16 cellular contexts compared by ENCODE assay signal in genomic region chr2:191053256-191053655, GRCh38. TPM values are rescaled to one million over a fixed set of nuclear protein-coding genes. Genes with fewer than 3 reads are reported as not detected.
DNase-seq lines count a peak whose midpoint lies in the region; ATAC-seq and TF ChIP-seq lines count a peak whose summit lies in the region.
"Had no signal": no experiment of that assay in that cellular context is flagged by ENCODE, and none has a peak within 500 bp of the region (broad histone marks: within the 10 kb centered on the region; RNA-seq: fewer than 3 reads in every experiment).

No MANE protein-coding gene starts in this region.

- CTCF ChIA-PET in activated CD8-positive, alpha-beta T cell treated with anti-CD3 and anti-CD28 coated beads, Interleukin-2, amount 10 ng/mL, durations not matched to agents 7 days and 5 days (lab: Charles Lee), result interaction anchor here (0.8 to 23.8 kb wide), 30 partner anchors 11 to 469 kb away, joined by 3 to 1116 read pairs (median 6); partner anchors contain the start of gene STAT4
- CTCF ChIA-PET in activated CD8-positive, alpha-beta T cell treated with anti-CD3 and anti-CD28 coated beads for 36 hours (lab: Charles Lee), result interaction anchor here (0.8 to 16.6 kb wide), 32 partner anchors 11 to 468 kb away, joined by 3 to 643 read pairs (median 7); partner anchors contain the start of genes STAT1 and STAT4

- no peak for ATAC-seq in activated CD8-positive, alpha-beta T cell treated with anti-CD3 and anti-CD28 coated beads, Interleukin-2, amount 10 ng/mL, durations not matched to agents 7 days and 5 days
- ATAC-seq in activated CD8-positive, alpha-beta T cell treated with anti-CD3 and anti-CD28 coated beads for 36 hours, result no peak
- ATAC-seq in natural killer cell treated with Interleukin-12 subunit alpha and Interleukin-12 subunit beta and Interleukin-15 and Interleukin-18, amount 100 ng/mL, for 72 hours, result no peak
- no peak for ATAC-seq in natural killer cell
- ATAC-seq in right lobe of liver, result peak; percentile 42 to 44 (median 42)
- ATAC-seq: GM23338 had no signal

- no peak for TF ChIP-seq CTCF in activated CD8-positive, alpha-beta T cell treated with anti-CD3 and anti-CD28 coated beads for 36 hours (IDR thresholded peaks at IDR 0.05)
- TF ChIP-seq CTCF in natural killer cell (IDR thresholded peaks at IDR 0.05) (no peak), right lobe of liver (IDR thresholded peaks at IDR 0.05) (no peak)

- H3K27me3 ChIP-seq in right lobe of liver, result no peaks in the 10 kb centered on the region
- H3K27me3 ChIP-seq: BLaER1 had no signal

- no peaks in the 10 kb centered on the region for H3K9me3 ChIP-seq in right lobe of liver
- H3K9me3 ChIP-seq: BLaER1 had no signal

- no peak overlapping the region for H3K4me3 ChIP-seq in right lobe of liver
- H3K4me3 ChIP-seq: BLaER1, GM23338 had no signal

- peaks cover 35% of the 10 kb centered on the region for H3K36me3 Mint-ChIP-seq in activated CD8-positive, alpha-beta T cell treated with anti-CD3 and anti-CD28 coated beads, Interleukin-2, amount 10 ng/mL, durations not matched to agents 7 days and 5 days (ENCODE audit: low read depth)
- peaks cover 23% of the 10 kb centered on the region for H3K36me3 Mint-ChIP-seq in activated CD8-positive, alpha-beta T cell treated with anti-CD3 and anti-CD28 coated beads for 36 hours (ENCODE audit: low read depth)
- H3K36me3 Mint-ChIP-seq in natural killer cell treated with Interleukin-12 subunit alpha and Interleukin-12 subunit beta and Interleukin-15 and Interleukin-18, amount 100 ng/mL, for 72 hours, result peaks cover 11% of the 10 kb centered on the region
- H3K36me3 Mint-ChIP-seq in natural killer cell, result no peaks in the 10 kb centered on the region
- H3K36me3 Mint-ChIP-seq: IgD-negative memory B cell had no signal

- peaks cover 30% of the 10 kb centered on the region for H3K4me1 Mint-ChIP-seq in activated CD8-positive, alpha-beta T cell treated with anti-CD3 and anti-CD28 coated beads, Interleukin-2, amount 10 ng/mL, durations not matched to agents 7 days and 5 days (ENCODE audit: low read depth)
- H3K4me1 Mint-ChIP-seq in activated CD8-positive, alpha-beta T cell treated with anti-CD3 and anti-CD28 coated beads for 36 hours (ENCODE audit: low read depth), result peaks cover 27% of the 10 kb centered on the region
- H3K4me1 Mint-ChIP-seq in natural killer cell treated with Interleukin-12 subunit alpha and Interleukin-12 subunit beta and Interleukin-15 and Interleukin-18, amount 100 ng/mL, for 72 hours (ENCODE audit: low read depth in 2 of 2), result peaks cover 16 to 37% of the 10 kb centered on the region in 2 donors
- peaks cover 29 to 35% of the 10 kb centered on the region in 2 donors for H3K4me1 Mint-ChIP-seq in natural killer cell
- H3K4me1 Mint-ChIP-seq: GM23338 had no signal

- H3K36me3 ChIP-seq in right lobe of liver, result no peaks in the 10 kb centered on the region
- H3K36me3 ChIP-seq: BLaER1 had no signal

- no peak for DNase-seq in activated CD8-positive, alpha-beta T cell treated with anti-CD3 and anti-CD28 coated beads, Interleukin-2, amount 10 ng/mL, durations not matched to agents 7 days and 5 days
- no peak for DNase-seq in activated CD8-positive, alpha-beta T cell treated with anti-CD3 and anti-CD28 coated beads for 36 hours
- DNase-seq in natural killer cell treated with Interleukin-12 subunit alpha and Interleukin-12 subunit beta and Interleukin-15 and Interleukin-18, amount 100 ng/mL, for 72 hours (ENCODE audit: low spot score), result no peak
- no peak for DNase-seq in natural killer cell
- DNase-seq in right lobe of liver, result no peak
- no peak for DNase-seq in stimulated activated CD4-positive, alpha-beta T cell treated with anti-CD3 and anti-CD28 coated beads, Interleukin-2, amount 100 ng/mL, for 24 hours
- no peak for DNase-seq in DMS79 (lab: John Stamatoyannopoulos, UW)
- DNase-seq: AML-193; CD4-positive, alpha-beta T cell; DMS79 treated with DMSO at 0.1 percent for 48 hours; GDM1; H9 had no signal

- no peak for TF ChIP-seq POLR2A in right lobe of liver (IDR thresholded peaks at IDR 0.05)

- H3K9me3 Mint-ChIP-seq in activated CD8-positive, alpha-beta T cell treated with anti-CD3 and anti-CD28 coated beads, Interleukin-2, amount 10 ng/mL, durations not matched to agents 7 days and 5 days (ENCODE audit: insufficient read depth), result no peaks in the 10 kb centered on the region
- H3K9me3 Mint-ChIP-seq in activated CD8-positive, alpha-beta T cell treated with anti-CD3 and anti-CD28 coated beads for 36 hours, result no peaks in the 10 kb centered on the region
- H3K9me3 Mint-ChIP-seq in natural killer cell treated with Interleukin-12 subunit alpha and Interleukin-12 subunit beta and Interleukin-15 and Interleukin-18, amount 100 ng/mL, for 72 hours, result no peaks in the 10 kb centered on the region
- no peaks in the 10 kb centered on the region for H3K9me3 Mint-ChIP-seq in natural killer cell
- H3K9me3 Mint-ChIP-seq: CD4-positive, alpha-beta T cell; GM23338; H9; IgD-negative memory B cell had no signal

- peaks cover 0 to 28% (median 9%) of the 10 kb centered on the region in 4 donors for H3K4me1 ChIP-seq in right lobe of liver

- H3K4me3 Mint-ChIP-seq in activated CD8-positive, alpha-beta T cell treated with anti-CD3 and anti-CD28 coated beads, Interleukin-2, amount 10 ng/mL, durations not matched to agents 7 days and 5 days, result no peak overlapping the region
- H3K4me3 Mint-ChIP-seq in activated CD8-positive, alpha-beta T cell treated with anti-CD3 and anti-CD28 coated beads for 36 hours, result no peak overlapping the region
- peak overlapping the region; percentile 41 for H3K4me3 Mint-ChIP-seq in natural killer cell treated with Interleukin-12 subunit alpha and Interleukin-12 subunit beta and Interleukin-15 and Interleukin-18, amount 100 ng/mL, for 72 hours
- H3K4me3 Mint-ChIP-seq in natural killer cell, result no peak overlapping the region
- H3K4me3 Mint-ChIP-seq: CD4-positive, alpha-beta T cell; GM23338; H9; IgD-negative memory B cell had no signal

- intact Hi-C loops in activated CD8-positive, alpha-beta T cell treated with anti-CD3 and anti-CD28 coated beads for 36 hours (cut with micrococcal nuclease), result loop anchor here (10.0 kb wide), 1 partner anchor 472 kb away; no protein-coding TSS in a partner anchor
- intact Hi-C loops in natural killer cell (cut with micrococcal nuclease), result no loop called here
- intact Hi-C loops in right lobe of liver (cut with DNase I), result loop anchor here (5.0 to 10.0 kb wide), 2 partner anchors 102 to 469 kb away; partner anchors contain the start of gene STAT4 (in 1 of the 2)

- POLR2A ChIA-PET in activated CD8-positive, alpha-beta T cell treated with anti-CD3 and anti-CD28 coated beads, Interleukin-2, amount 10 ng/mL, durations not matched to agents 7 days and 5 days (lab: Charles Lee), result interaction anchor here (1.1 to 4.0 kb wide), 3 partner anchors 13 to 102 kb away, joined by 3 to 27 read pairs (median 23); partner anchors contain the start of gene STAT4
- POLR2A ChIA-PET in activated CD8-positive, alpha-beta T cell treated with anti-CD3 and anti-CD28 coated beads for 36 hours (lab: Charles Lee), result interaction anchor here (0.6 to 3.4 kb wide), 5 partner anchors 9 to 177 kb away, joined by 3 to 19 read pairs (median 4); no protein-coding TSS in a partner anchor

- no peaks in the 10 kb centered on the region for H3K27me3 Mint-ChIP-seq in activated CD8-positive, alpha-beta T cell treated with anti-CD3 and anti-CD28 coated beads, Interleukin-2, amount 10 ng/mL, durations not matched to agents 7 days and 5 days (ENCODE audit: low read depth)
- H3K27me3 Mint-ChIP-seq in activated CD8-positive, alpha-beta T cell treated with anti-CD3 and anti-CD28 coated beads for 36 hours, result no peaks in the 10 kb centered on the region
- H3K27me3 Mint-ChIP-seq in natural killer cell treated with Interleukin-12 subunit alpha and Interleukin-12 subunit beta and Interleukin-15 and Interleukin-18, amount 100 ng/mL, for 72 hours, result no peaks in the 10 kb centered on the region
- no peaks in the 10 kb centered on the region for H3K27me3 Mint-ChIP-seq in natural killer cell (ENCODE audit: low read depth in 2 of 2)
- H3K27me3 Mint-ChIP-seq: CD4-positive, alpha-beta T cell had no signal

- no peak overlapping the region for H3K27ac ChIP-seq in right lobe of liver
- H3K27ac ChIP-seq: 22Rv1, BLaER1 had no signal

- 22% methylated on average over 6 of the region's 6 CpGs for WGBS in right lobe of liver (ENCODE audit: insufficient coverage, low coverage, low lambda C conversion rate, missing lambda C conversion rate)

- peak overlapping the region; percentile 3 for H3K27ac Mint-ChIP-seq in activated CD8-positive, alpha-beta T cell treated with anti-CD3 and anti-CD28 coated beads, Interleukin-2, amount 10 ng/mL, durations not matched to agents 7 days and 5 days
- no peak overlapping the region for H3K27ac Mint-ChIP-seq in activated CD8-positive, alpha-beta T cell treated with anti-CD3 and anti-CD28 coated beads for 36 hours
- no peak overlapping the region for H3K27ac Mint-ChIP-seq in natural killer cell treated with Interleukin-12 subunit alpha and Interleukin-12 subunit beta and Interleukin-15 and Interleukin-18, amount 100 ng/mL, for 72 hours
- no peak overlapping the region for H3K27ac Mint-ChIP-seq in natural killer cell
- H3K27ac Mint-ChIP-seq: CD4-positive, alpha-beta T cell; GM23338; H9; IgD-negative memory B cell had no signal

RNA-seq across cellular contexts. Expression of gene STAT1, which starts 39.3 kb away (rescaled TPM):
- 100 to 1,000 TPM; 472 to 473 TPM for total RNA-seq in activated CD8-positive, alpha-beta T cell treated with anti-CD3 and anti-CD28 coated beads, Interleukin-2, amount 10 ng/mL, durations not matched to agents 7 days and 5 days
- total RNA-seq in activated CD8-positive, alpha-beta T cell treated with anti-CD3 and anti-CD28 coated beads for 36 hours, result 100 to 1,000 TPM; 293 to 311 TPM
- 100 to 1,000 TPM; 145 to 252 TPM for total RNA-seq in natural killer cell treated with Interleukin-12 subunit alpha and Interleukin-12 subunit beta and Interleukin-15 and Interleukin-18, amount 100 ng/mL, for 72 hours
- 10 to 100 TPM; 49.1 to 91.6 (median 86.2) TPM for total RNA-seq in natural killer cell
- total RNA-seq in right lobe of liver, result 10 to 100 TPM; 28.9 to 72.3 (median 48.5) TPM

Comparison
In these comparisons a context has a peak if more than half of its experiments do, and no peak if none do; other contexts are left out.
1. ATAC-seq: peak in right lobe of liver (4 of 4); none in activated CD8-positive, alpha-beta T cell treated with anti-CD3 and anti-CD28 coated beads, Interleukin-2, amount 10 ng/mL, durations not matched to agents 7 days and 5 days (single experiment), activated CD8-positive, alpha-beta T cell treated with anti-CD3 and anti-CD28 coated beads for 36 hours (single experiment), natural killer cell treated with Interleukin-12 subunit alpha and Interleukin-12 subunit beta and Interleukin-15 and Interleukin-18, amount 100 ng/mL, for 72 hours (0 of 2) and natural killer cell (0 of 3).